ENCODE assay signal across 17 cellular contexts in the genomic region with DNA sequence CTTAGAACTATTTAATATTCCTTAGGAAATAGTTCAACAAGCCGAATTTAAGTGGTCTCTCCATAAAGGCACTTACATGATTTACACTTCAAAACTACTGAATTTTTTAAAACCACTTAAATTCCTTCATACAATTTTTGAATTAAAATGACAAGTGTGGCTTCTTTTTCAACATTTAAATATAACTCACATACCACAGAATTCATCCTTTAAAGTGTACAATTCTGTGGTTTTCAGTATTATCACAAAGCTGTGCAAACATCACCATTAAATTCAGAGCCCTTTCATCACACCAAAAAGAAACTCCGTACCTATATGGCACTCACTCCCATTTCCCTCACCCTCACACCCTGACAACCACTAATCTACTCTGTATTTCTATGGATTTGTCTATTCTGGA.
A peak's percentile ranks its signal among the peaks of the same experiment; 100 is the strongest.
DNase-seq lines count a peak whose midpoint lies in the region; ATAC-seq, FAIRE-seq and TF ChIP-seq lines count a peak whose summit lies in the region.
"Had no signal": no experiment of that assay in that cellular context is flagged by ENCODE, and none has a peak within 500 bp of the region (broad histone marks: within the 10 kb centered on the region; RNA-seq: fewer than 3 reads in every experiment).

No MANE protein-coding gene starts in this region.

- intact Hi-C loops in adrenal gland (cut with DNase I), result no loop called here

- peak; percentile 22 to 72 for DNase-seq in HAP-1 (ENCODE audit: low spot score in 2 of 2)
- DNase-seq in astrocyte (ENCODE audit: low read depth), result peak; percentile 33
- DNase-seq in iris pigment epithelial cell (ENCODE audit: low read depth), result peak; percentile 29
- no peak for DNase-seq in stimulated activated effector memory CD8-positive, alpha-beta T cell treated with anti-CD3 and anti-CD28 coated beads, Interleukin-12 subunit alpha, Interleukin-12 subunit beta, amount 100 ng/mL, for 72 hours (ENCODE audit: low spot score in 2 of 2)
- DNase-seq in GM19239 (ENCODE audit: insufficient read length, low spot score), result no peak
- DNase-seq in adrenal gland, result no peak
- no peak for DNase-seq in amniotic stem cell (lab: John Stamatoyannopoulos, UW)
- DNase-seq: ACHN; C1 segment of cervical spinal cord; CD4-positive, alpha-beta T cell; DMS79; EL had no signal

- no peaks in the 10 kb centered on the region for H4K20me1 ChIP-seq in astrocyte (ENCODE audit: insufficient read depth, low read length)

- no peak for ATAC-seq in stimulated activated effector memory CD8-positive, alpha-beta T cell treated with anti-CD3 and anti-CD28 coated beads, Interleukin-12 subunit alpha, Interleukin-12 subunit beta, amount 100 ng/mL, for 72 hours
- ATAC-seq: HCT116 had no signal

- no peak for FAIRE-seq in astrocyte (lab: Jason Lieb, UNC)
- FAIRE-seq in GM19239 (lab: Jason Lieb, UNC), result no peak
- FAIRE-seq: G401.6, GM12892 had no signal

- 93 to 97% (median 94%) methylated on average over 2 of the region's 2 CpGs for WGBS in adrenal gland, 4 donors

- no peak for TF ChIP-seq CTCF in astrocyte (IDR thresholded peaks at IDR 0.05; ENCODE audit: insufficient read depth, low read depth, low read length)
- no peak for TF ChIP-seq CTCF in adrenal gland (IDR thresholded peaks at IDR 0.05)

- no peaks in the 10 kb centered on the region for H3K27me3 Mint-ChIP-seq in astrocyte (ENCODE audit: low read depth, unreplicated experiment)
- H3K27me3 Mint-ChIP-seq: B cell; CD4-positive, alpha-beta T cell had no signal

- no peaks in the 10 kb centered on the region for H3K79me2 ChIP-seq in astrocyte (ENCODE audit: insufficient read depth, low read length)

- H3K36me3 ChIP-seq in HAP-1 (replicated peaks), result no peaks in the 10 kb centered on the region
- H3K36me3 ChIP-seq in astrocyte (ENCODE audit: insufficient read depth, low read length), result no peaks in the 10 kb centered on the region
- no peaks in the 10 kb centered on the region for H3K36me3 ChIP-seq in adrenal gland (replicated peaks in 1 of 2)

- H3K4me1 ChIP-seq in HAP-1 (peaks cover 42% of the 10 kb centered on the region), astrocyte (ENCODE audit: insufficient read depth, low read length) (peaks cover 6% of the 10 kb centered on the region), adrenal gland (replicated peaks in 1 of 2) (no peaks in the 10 kb centered on the region)

- H3K4me3 ChIP-seq in HAP-1, result no peak overlapping the region
- H3K4me3 ChIP-seq in astrocyte (ENCODE audit: insufficient read depth, low read depth, low read length), result no peak overlapping the region
- H3K4me3 ChIP-seq in adrenal gland, result no peak overlapping the region

- no peak overlapping the region for H3K9ac ChIP-seq in astrocyte (ENCODE audit: low read length)

- no peaks in the 10 kb centered on the region for H3K9me3 Mint-ChIP-seq in astrocyte (ENCODE audit: unreplicated experiment)
- H3K9me3 Mint-ChIP-seq in stimulated activated effector memory CD8-positive, alpha-beta T cell treated with anti-CD3 and anti-CD28 coated beads, Interleukin-12 subunit alpha, Interleukin-12 subunit beta, amount 100 ng/mL, for 72 hours, result no peaks in the 10 kb centered on the region
- H3K9me3 Mint-ChIP-seq: CD4-positive, alpha-beta T cell had no signal

- H3K27ac ChIP-seq in astrocyte (ENCODE audit: low read depth, low read length) (no peak overlapping the region), adrenal gland (no peak overlapping the region)
- H3K27ac ChIP-seq: HL-60 had no signal

- no peaks in the 10 kb centered on the region for H3K9me3 ChIP-seq in HAP-1
- H3K9me3 ChIP-seq in astrocyte (ENCODE audit: insufficient read depth, low read depth, low read length), result no peaks in the 10 kb centered on the region
- no peaks in the 10 kb centered on the region for H3K9me3 ChIP-seq in adrenal gland (replicated peaks in 1 of 3)

- H3K4me1 Mint-ChIP-seq in astrocyte (ENCODE audit: low read depth, unreplicated experiment), result peaks cover 3% of the 10 kb centered on the region
- H3K4me1 Mint-ChIP-seq in stimulated activated effector memory CD8-positive, alpha-beta T cell treated with anti-CD3 and anti-CD28 coated beads, Interleukin-12 subunit alpha, Interleukin-12 subunit beta, amount 100 ng/mL, for 72 hours, result no peaks in the 10 kb centered on the region
- H3K4me1 Mint-ChIP-seq: B cell had no signal

- H3K36me3 Mint-ChIP-seq in astrocyte (ENCODE audit: low read depth, unreplicated experiment), result no peaks in the 10 kb centered on the region
- H3K36me3 Mint-ChIP-seq in stimulated activated effector memory CD8-positive, alpha-beta T cell treated with anti-CD3 and anti-CD28 coated beads, Interleukin-12 subunit alpha, Interleukin-12 subunit beta, amount 100 ng/mL, for 72 hours, result peaks cover 9% of the 10 kb centered on the region

- in situ Hi-C loops in HAP-1 (cut with MboI; ENCODE audit: low sequenced_read_pairs), result no loop called here

- H3K27ac Mint-ChIP-seq in astrocyte (ENCODE audit: unreplicated experiment), result no peak overlapping the region
- peak overlapping the region; percentile 13 for H3K27ac Mint-ChIP-seq in stimulated activated effector memory CD8-positive, alpha-beta T cell treated with anti-CD3 and anti-CD28 coated beads, Interleukin-12 subunit alpha, Interleukin-12 subunit beta, amount 100 ng/mL, for 72 hours
- H3K27ac Mint-ChIP-seq: B cell; CD4-positive, alpha-beta T cell had no signal

- H3K27me3 ChIP-seq in HAP-1 (ENCODE audit: low read depth) (no peaks in the 10 kb centered on the region), astrocyte (ENCODE audit: insufficient read depth, low read length) (no peaks in the 10 kb centered on the region), adrenal gland (no peaks in the 10 kb centered on the region)

- H2AFZ ChIP-seq in astrocyte (ENCODE audit: low read depth, low read length), result no peak overlapping the region

- H3K4me3 Mint-ChIP-seq in astrocyte (ENCODE audit: unreplicated experiment), result no peak overlapping the region
- no peak overlapping the region for H3K4me3 Mint-ChIP-seq in stimulated activated effector memory CD8-positive, alpha-beta T cell treated with anti-CD3 and anti-CD28 coated beads, Interleukin-12 subunit alpha, Interleukin-12 subunit beta, amount 100 ng/mL, for 72 hours
- H3K4me3 Mint-ChIP-seq: B cell; CD4-positive, alpha-beta T cell had no signal

- no peak overlapping the region for H3K4me2 ChIP-seq in astrocyte (ENCODE audit: low read length)

- no peak for TF ChIP-seq POLR2A in adrenal gland (IDR thresholded peaks at IDR 0.05)

Comparison
In these comparisons a context has a peak if more than half of its experiments do, and no peak if none do; other contexts are left out.
1. DNase-seq: peak in HAP-1 (2 of 2), astrocyte (single experiment) and iris pigment epithelial cell (single experiment); none in stimulated activated effector memory CD8-positive, alpha-beta T cell treated with anti-CD3 and anti-CD28 coated beads, Interleukin-12 subunit alpha, Interleukin-12 subunit beta, amount 100 ng/mL, for 72 hours (0 of 2), GM19239 (single experiment), adrenal gland (0 of 7) and amniotic stem cell (single experiment).